ENCODE assay signal across 8 cellular contexts in genomic region chr2:172461591-172462392, GRCh38.
DNase-seq lines count a peak whose midpoint lies in the region; TF ChIP-seq lines count a peak whose summit lies in the region.

No MANE protein-coding gene starts in this region.

- TF ChIP-seq CTCF in NB4 (IDR thresholded peaks at IDR 0.05; ENCODE audit: low read depth, low read length), result peak; percentile 83

- H3K9me3 Mint-ChIP-seq in T-helper 2 cell treated with Interferon-gamma antibody and Interleukin-4, amounts not matched to agents 5 μg/mL and 100 μg/mL, for 36 hours, result no peaks in the 10 kb centered on the region

- DNase-seq in NCI-H1417 (lab: John Stamatoyannopoulos, UW) (peak; percentile 19 to 48 (median 46)), NCI-H1417 treated with DMSO at 0.1 percent for 48 hours (lab: John Stamatoyannopoulos, UW) (no peak), NB4 (ENCODE audit: low read depth) (peak; percentile 72), anterior cingulate cortex (lab: John Stamatoyannopoulos, UW) (peak in 44 of 58 donors; percentile 4 to 56 (median 24)), iPS-NIHi11 (ENCODE audit: low spot score) (peak; percentile 77), RKO (ENCODE audit: low spot score) (no peak)
- peak; percentile 59 for DNase-seq in T-helper 2 cell treated with Interferon-gamma antibody and Interleukin-4, amounts not matched to agents 5 μg/mL and 100 μg/mL, for 36 hours (ENCODE audit: low spot score)
- DNase-seq in stimulated activated CD4-positive, alpha-beta T cell treated with anti-CD3 and anti-CD28 coated beads, Interleukin-15, amount 100 ng/mL, for 24 hours, result peak; percentile 83

- TF ChIP-seq POLR2A in NB4 (IDR thresholded peaks at IDR 0.05; ENCODE audit: extremely low read depth, insufficient read length), result no peak

- no peak overlapping the region for H3K27ac Mint-ChIP-seq in T-helper 2 cell treated with Interferon-gamma antibody and Interleukin-4, amounts not matched to agents 5 μg/mL and 100 μg/mL, for 36 hours

- peaks cover 39% of the 10 kb centered on the region for H3K27me3 Mint-ChIP-seq in T-helper 2 cell treated with Interferon-gamma antibody and Interleukin-4, amounts not matched to agents 5 μg/mL and 100 μg/mL, for 36 hours (ENCODE audit: low read depth)

- H3K36me3 Mint-ChIP-seq in T-helper 2 cell treated with Interferon-gamma antibody and Interleukin-4, amounts not matched to agents 5 μg/mL and 100 μg/mL, for 36 hours (ENCODE audit: low read depth), result peaks cover 9% of the 10 kb centered on the region

- peak overlapping the region; percentile 77 for H3K4me3 Mint-ChIP-seq in T-helper 2 cell treated with Interferon-gamma antibody and Interleukin-4, amounts not matched to agents 5 μg/mL and 100 μg/mL, for 36 hours

- H3K4me1 Mint-ChIP-seq in T-helper 2 cell treated with Interferon-gamma antibody and Interleukin-4, amounts not matched to agents 5 μg/mL and 100 μg/mL, for 36 hours (ENCODE audit: low read depth), result peaks cover 62% of the 10 kb centered on the region

- no peak overlapping the region for H3K4me3 ChIP-seq in NB4 (ENCODE audit: low read depth, low read length)

Comparison
In these comparisons a context has a peak if more than half of its experiments do, and no peak if none do; other contexts are left out.
1. DNase-seq: peak in NCI-H1417 (3 of 3), NB4 (single experiment), T-helper 2 cell treated with Interferon-gamma antibody and Interleukin-4, amounts not matched to agents 5 μg/mL and 100 μg/mL, for 36 hours (single experiment), anterior cingulate cortex (44 of 58), iPS-NIHi11 (single experiment) and stimulated activated CD4-positive, alpha-beta T cell treated with anti-CD3 and anti-CD28 coated beads, Interleukin-15, amount 100 ng/mL, for 24 hours (single experiment); none in NCI-H1417 treated with DMSO at 0.1 percent for 48 hours (single experiment) and RKO (single experiment).